ENCODE assay signal across 17 cellular contexts in the genomic region with DNA sequence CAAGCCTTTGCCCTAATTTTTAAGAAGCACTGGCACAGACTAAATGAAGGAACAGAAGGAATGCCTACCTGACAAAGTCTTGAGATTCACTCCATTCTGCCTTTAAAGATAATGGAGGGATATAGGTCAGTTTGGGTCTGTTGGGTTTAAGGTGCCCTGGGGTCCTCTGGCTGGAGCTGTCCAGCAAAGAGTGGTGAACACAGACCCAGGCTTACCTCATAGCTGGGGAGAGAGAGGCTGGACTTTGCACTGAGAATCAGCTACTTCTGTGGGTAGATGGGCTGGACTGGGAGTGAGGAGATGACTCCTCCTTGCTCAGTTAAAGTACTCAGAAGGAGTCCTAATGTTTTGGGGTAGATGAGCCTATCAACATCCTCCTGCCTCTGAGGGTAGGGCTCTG.
DNase-seq lines count a peak whose midpoint lies in the region; ATAC-seq and TF ChIP-seq lines count a peak whose summit lies in the region.
"Had no signal": no experiment of that assay in that cellular context is flagged by ENCODE, and none has a peak within 500 bp of the region (broad histone marks: within the 10 kb centered on the region; RNA-seq: fewer than 3 reads in every experiment).

No MANE protein-coding gene starts in this region.

- DNase-seq in ELF-1 (ENCODE audit: low read depth, low spot score), result peak; percentile 10
- DNase-seq in hepatocyte (ENCODE audit: low spot score), result peak; percentile 35
- DNase-seq in left lobe of liver (ENCODE audit: low spot score), result no peak
- DNase-seq in ecto neural progenitor cell (ENCODE audit: low spot score), result no peak
- no peak for DNase-seq in adrenal gland
- DNase-seq: Calu3, HCEC 1CT, KG1, NCI-H1436 treated with DMSO at 0.1 percent for 48 hours, NCI-H2029 treated with DMSO at 0.1 percent for 48 hours, NCI-H2171 treated with DMSO at 0.1 percent for 48 hours, NCI-H510A, NCI-H82, Right ventricle myocardium superior had no signal

- TF ChIP-seq CTCF in hepatocyte (IDR thresholded peaks at IDR 0.05; ENCODE audit: poor library complexity) (no peak), adrenal gland (IDR thresholded peaks at IDR 0.05) (no peak)

- no peaks in the 10 kb centered on the region for H3K36me3 Mint-ChIP-seq in stimulated activated memory B cell treated with anti-CD40 and anti-IgM and Interleukin-4, amounts not matched to agents 10 μg/mL and 1 μg/mL and 100 μg/mL, for 72 hours

- H4K20me1 ChIP-seq in hepatocyte (ENCODE audit: insufficient read depth, poor library complexity, severe bottlenecking), result no peaks in the 10 kb centered on the region

- H3K27ac Mint-ChIP-seq in stimulated activated memory B cell treated with anti-CD40 and anti-IgM and Interleukin-4, amounts not matched to agents 10 μg/mL and 1 μg/mL and 100 μg/mL, for 72 hours, result peak overlapping the region; percentile 59

- H3K36me3 ChIP-seq in hepatocyte (replicated peaks; ENCODE audit: insufficient read depth, low read depth) (no peaks in the 10 kb centered on the region), adrenal gland (replicated peaks in 1 of 2) (no peaks in the 10 kb centered on the region)

- no peak overlapping the region for H3K4me3 ChIP-seq in hepatocyte
- no peak overlapping the region for H3K4me3 ChIP-seq in adrenal gland
- H3K4me3 ChIP-seq: SK-N-MC had no signal

- no peaks in the 10 kb centered on the region for H3K27me3 Mint-ChIP-seq in stimulated activated memory B cell treated with anti-CD40 and anti-IgM and Interleukin-4, amounts not matched to agents 10 μg/mL and 1 μg/mL and 100 μg/mL, for 72 hours

- H3K4me1 Mint-ChIP-seq in stimulated activated memory B cell treated with anti-CD40 and anti-IgM and Interleukin-4, amounts not matched to agents 10 μg/mL and 1 μg/mL and 100 μg/mL, for 72 hours, result peaks cover 19% of the 10 kb centered on the region

- no peak overlapping the region for H3K4me2 ChIP-seq in hepatocyte

- no peaks in the 10 kb centered on the region for H3K4me1 ChIP-seq in hepatocyte (ENCODE audit: insufficient read depth)
- H3K4me1 ChIP-seq in adrenal gland (replicated peaks in 1 of 2), result no peaks in the 10 kb centered on the region

- no peaks in the 10 kb centered on the region for H3K9me2 ChIP-seq in hepatocyte (replicated peaks; ENCODE audit: insufficient read depth)

- no peak for ATAC-seq in stimulated activated memory B cell treated with anti-CD40 and anti-IgM and Interleukin-4, amounts not matched to agents 10 μg/mL and 1 μg/mL and 100 μg/mL, for 72 hours
- no peak for ATAC-seq in left lobe of liver

- H3K4me3 Mint-ChIP-seq in stimulated activated memory B cell treated with anti-CD40 and anti-IgM and Interleukin-4, amounts not matched to agents 10 μg/mL and 1 μg/mL and 100 μg/mL, for 72 hours, result no peak overlapping the region

- H3K79me2 ChIP-seq in hepatocyte, result no peaks in the 10 kb centered on the region

- H3K9me3 Mint-ChIP-seq in stimulated activated memory B cell treated with anti-CD40 and anti-IgM and Interleukin-4, amounts not matched to agents 10 μg/mL and 1 μg/mL and 100 μg/mL, for 72 hours, result peaks cover 5% of the 10 kb centered on the region

- intact Hi-C loops in adrenal gland (cut with DNase I), result no loop called here

- no peaks in the 10 kb centered on the region for H3K9me3 ChIP-seq in hepatocyte (ENCODE audit: low read depth)
- no peaks in the 10 kb centered on the region for H3K9me3 ChIP-seq in adrenal gland (replicated peaks in 1 of 3)

- H3K27ac ChIP-seq in hepatocyte, result no peak overlapping the region
- no peak overlapping the region for H3K27ac ChIP-seq in adrenal gland
- H3K27ac ChIP-seq: SK-N-MC had no signal

- H2AFZ ChIP-seq in hepatocyte, result no peak overlapping the region

- H3K27me3 ChIP-seq in hepatocyte (no peaks in the 10 kb centered on the region), adrenal gland (no peaks in the 10 kb centered on the region)

- TF ChIP-seq POLR2A in adrenal gland (IDR thresholded peaks at IDR 0.05), result no peak

TF ChIP-seq in PFSK-1, 5 proteins besides CTCF, POLR2A, EP300 and RAD21:
- TF ChIP-seq REST (IDR thresholded peaks at IDR 0.05; ENCODE audit: insufficient read depth in 1 of 2, low read depth in 2 of 2, low read length in 2 of 2), result peak; percentile 35 to 79; a peak in 2 of 4 replicates
- no peak for TF ChIP-seq POLR2AphosphoS5 (IDR thresholded peaks at IDR 0.05; ENCODE audit: low read depth, low read length)
TF ChIP-seq in PFSK-1: peak in this region for 1.

Comparison
In these comparisons a context has a peak if more than half of its experiments do, and no peak if none do; other contexts are left out.
1. DNase-seq: peak in ELF-1 (single experiment) and hepatocyte (single experiment); none in left lobe of liver (single experiment), ecto neural progenitor cell (single experiment) and adrenal gland (0 of 7).